ENCODE assay signal across 9 cellular contexts in genomic region chr6:30163090-30163917, GRCh38. TPM values are rescaled to one million over a fixed set of nuclear protein-coding genes. Genes with fewer than 3 reads are reported as not detected.
DNase-seq lines count a peak whose midpoint lies in the region; ATAC-seq lines count a peak whose summit lies in the region.
"Had no signal": no experiment of that assay in that cellular context is flagged by ENCODE, and none has a peak within 500 bp of the region (broad histone marks: within the 10 kb centered on the region; RNA-seq: fewer than 3 reads in every experiment).

Gene TRIM15, plus strand, starts transcription at chr6:30163546. Its CDS starts 139 bp downstream, at chr6:30163685.

- ATAC-seq in esophagus mucosa: peak; percentile 46

- in situ Hi-C loops in KBM-7 (cut with MboI; ENCODE audit: low pct_unique_long_range_greater_than_20kb, low sequenced_read_pairs): no loop called here

- DNase-seq in KBM-7 (peak; percentile 58), amniotic stem cell (lab: John Stamatoyannopoulos, UW) (no peak), NCI-H1694 (lab: John Stamatoyannopoulos, UW) (no peak), H4 (ENCODE audit: low spot score) (no peak)
- DNase-seq in activated CD4-positive, alpha-beta T cell treated with anti-CD3 and anti-CD28 coated beads, Interleukin-2, amount 50 U/mL, for 4 hours: peak; percentile 18 to 26
- DNase-seq in stimulated activated CD8-positive, alpha-beta memory T cell treated with anti-CD3 and anti-CD28 coated beads, Interleukin-15, amount 100 ng/mL, for 24 hours (ENCODE audit: low read depth): peak; percentile 16
- DNase-seq: activated gamma-delta T cell, GOT3 had no signal

RNA-seq across cellular contexts. Expression of gene TRIM15, which starts in this region (rescaled TPM):
- total RNA-seq in esophagus mucosa: not detected
- 0.04 TPM in 1 of 2 replicates, not detected in the other for total RNA-seq in H4 (2014; rRNA removed; shearing (Covaris generic))

Comparison
In these comparisons a context has a peak if more than half of its experiments do, and no peak if none do; other contexts are left out.
1. Peak in ATAC-seq in esophagus mucosa; RNA of the gene not detected or under 1 TPM.
2. DNase-seq: peak in KBM-7 (single experiment), activated CD4-positive, alpha-beta T cell treated with anti-CD3 and anti-CD28 coated beads, Interleukin-2, amount 50 U/mL, for 4 hours (2 of 2) and stimulated activated CD8-positive, alpha-beta memory T cell treated with anti-CD3 and anti-CD28 coated beads, Interleukin-15, amount 100 ng/mL, for 24 hours (single experiment); none in amniotic stem cell (single experiment), NCI-H1694 (single experiment) and H4 (single experiment).